ENCODE assay signal across 28 cellular contexts in genomic region chr2:127954857-127955256, GRCh38.
"Had no signal": no experiment of that assay in that cellular context is flagged by ENCODE, and none has a peak within 500 bp of the region (broad histone marks: within the 10 kb centered on the region; RNA-seq: fewer than 3 reads in every experiment).

No MANE protein-coding gene starts in this region.

- H3K4me3 ChIP-seq: colonic mucosa, esophagus squamous epithelium, heart right ventricle, left lung, pancreas, right lobe of liver, thoracic aorta, tibial nerve, upper lobe of left lung, uterus had no signal

- H3K27me3 ChIP-seq: colonic mucosa, esophagus squamous epithelium, heart right ventricle, left lung, pancreas, right lobe of liver, tibial nerve, upper lobe of left lung, uterus had no signal

- H3K9me3 Mint-ChIP-seq: naive thymus-derived CD8-positive, alpha-beta T cell; nephron progenitor cell; stimulated activated naive B cell treated with anti-CD40 and anti-IgM and Interleukin-4, amounts not matched to agents 10 μg/mL and 1 μg/mL and 100 μg/mL, for 72 hours; stimulated activated naive CD8-positive, alpha-beta T cell treated with anti-CD3 and anti-CD28 coated beads, Interleukin-15, Interleukin-2, amounts not matched to agents 100 ng/mL and 50 ng/mL, for 24 hours had no signal

- H3K36me3 ChIP-seq: colonic mucosa, uterus had no signal

- H3K4me3 Mint-ChIP-seq: naive thymus-derived CD8-positive, alpha-beta T cell; nephron progenitor cell; stimulated activated naive B cell treated with anti-CD40 and anti-IgM and Interleukin-4, amounts not matched to agents 10 μg/mL and 1 μg/mL and 100 μg/mL, for 72 hours; stimulated activated naive CD8-positive, alpha-beta T cell treated with anti-CD3 and anti-CD28 coated beads, Interleukin-15, Interleukin-2, amounts not matched to agents 100 ng/mL and 50 ng/mL, for 24 hours had no signal

- H3K4me1 ChIP-seq: colonic mucosa, left lung, tibial nerve, uterus had no signal

- H3K27me3 Mint-ChIP-seq: naive thymus-derived CD8-positive, alpha-beta T cell; progenitor cell of endocrine pancreas; stimulated activated naive B cell treated with anti-CD40 and anti-IgM and Interleukin-4, amounts not matched to agents 10 μg/mL and 1 μg/mL and 100 μg/mL, for 72 hours; stimulated activated naive CD8-positive, alpha-beta T cell treated with anti-CD3 and anti-CD28 coated beads, Interleukin-15, Interleukin-2, amounts not matched to agents 100 ng/mL and 50 ng/mL, for 24 hours had no signal

- H3K9me3 ChIP-seq: colonic mucosa, esophagus squamous epithelium, heart right ventricle, left lung, pancreas, right lobe of liver, thoracic aorta, tibial nerve, upper lobe of left lung, uterus had no signal

- H3K4me1 Mint-ChIP-seq: nephron progenitor cell had no signal

- DNase-seq: colonic mucosa; dermis blood vessel endothelial cell; effector memory CD4-positive, alpha-beta T cell; erythroblast; esophagus squamous epithelium; foreskin melanocyte; glutamatergic neuron; heart right ventricle; hippocampal formation; left cardiac atrium; left lung; mesendoderm; midbrain; naive thymus-derived CD8-positive, alpha-beta T cell; nephron progenitor cell; occipital lobe; pancreas; right lobe of liver; small intestine; stimulated activated CD4-positive, alpha-beta T cell treated with anti-CD3 and anti-CD28 coated beads, Interleukin-15, amount 100 ng/mL, for 24 hours; stimulated activated CD4-positive, alpha-beta T cell treated with anti-CD3 and anti-CD28 coated beads, Interleukin-2, amount 100 ng/mL, for 48 hours; stimulated activated naive B cell treated with anti-CD40 and anti-IgM and Interleukin-4, amounts not matched to agents 10 μg/mL and 1 μg/mL and 100 μg/mL, for 72 hours; upper lobe of left lung; uterus had no signal

- H3K27ac ChIP-seq: colonic mucosa, esophagus squamous epithelium, left lung, pancreas, tibial nerve, uterus had no signal

- ATAC-seq: heart right ventricle; left cardiac atrium; left lung; naive thymus-derived CD8-positive, alpha-beta T cell; stimulated activated naive B cell treated with anti-CD40 and anti-IgM and Interleukin-4, amounts not matched to agents 10 μg/mL and 1 μg/mL and 100 μg/mL, for 72 hours had no signal

- H3K27ac Mint-ChIP-seq: nephron progenitor cell; progenitor cell of endocrine pancreas; stimulated activated naive B cell treated with anti-CD40 and anti-IgM and Interleukin-4, amounts not matched to agents 10 μg/mL and 1 μg/mL and 100 μg/mL, for 72 hours; stimulated activated naive CD8-positive, alpha-beta T cell treated with anti-CD3 and anti-CD28 coated beads, Interleukin-15, Interleukin-2, amounts not matched to agents 100 ng/mL and 50 ng/mL, for 24 hours had no signal
